In the genomic region with DNA sequence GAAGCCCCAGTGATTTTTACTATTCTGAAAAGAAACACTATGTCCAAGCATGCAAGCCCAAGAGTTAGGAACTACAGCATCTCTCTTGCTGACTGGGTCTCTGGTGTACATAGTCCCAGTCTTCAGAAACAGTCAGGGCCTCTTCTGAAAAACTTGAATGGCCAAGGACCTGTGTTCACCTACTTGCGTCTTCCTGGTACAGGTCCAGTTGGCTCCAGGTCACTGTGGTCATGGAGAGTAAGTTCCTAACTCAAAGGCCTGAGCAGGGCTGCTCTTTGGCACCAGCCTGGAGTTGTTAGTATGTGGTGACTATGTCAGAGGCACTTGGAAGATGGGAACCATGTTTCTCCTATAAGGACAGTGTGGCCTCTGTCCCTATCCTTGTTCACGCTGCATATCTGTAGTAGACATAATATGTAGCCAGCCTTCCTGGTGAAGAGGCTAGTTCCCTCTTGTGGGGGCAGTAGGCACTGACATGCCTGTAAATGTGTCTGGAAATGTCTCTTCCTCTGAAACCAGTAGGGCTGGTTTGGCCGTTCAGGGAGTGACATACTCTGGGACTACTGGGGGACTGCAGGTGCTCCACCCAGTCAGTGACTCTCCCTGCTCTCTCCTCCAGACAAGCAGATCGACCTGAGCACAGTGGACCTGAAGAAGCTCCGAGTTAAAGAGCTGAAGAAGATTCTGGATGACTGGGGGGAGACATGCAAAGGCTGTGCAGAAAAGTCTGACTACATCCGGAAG, we compare ENCODE assay signal across 10 cellular contexts. TPM values are rescaled to one million over a fixed set of nuclear protein-coding genes. Genes with fewer than 3 reads are reported as not detected.
DNase-seq lines count a peak whose midpoint lies in the region; ATAC-seq, FAIRE-seq and TF ChIP-seq lines count a peak whose summit lies in the region.
"Had no signal": no experiment of that assay in that cellular context is flagged by ENCODE, and none has a peak within 500 bp of the region (broad histone marks: within the 10 kb centered on the region; RNA-seq: fewer than 3 reads in every experiment).

No MANE protein-coding gene starts in this region.

- peak; percentile 85 for DNase-seq in SIG-M5 treated with dmso at 0.1 percent for 504 hours (lab: John Stamatoyannopoulos, UW; ENCODE audit: unreplicated experiment)
- no peak for DNase-seq in SIG-M5 (lab: John Stamatoyannopoulos, UW)
- peak; percentile 40 for DNase-seq in OCI-LY7 (ENCODE audit: low spot score)
- no peak for DNase-seq in endothelial cell (ENCODE audit: low spot score)
- DNase-seq in small intestine = peak; percentile 50
- no peak for DNase-seq in T-cell
- no peak for DNase-seq in GM03348 (ENCODE audit: low spot score)

- no peaks in the 10 kb centered on the region for H3K9me2 ChIP-seq in OCI-LY7 (ENCODE audit: insufficient read depth, low read length)

- POLR2A ChIA-PET in OCI-LY7 (lab: Charles Lee) = interaction anchor here (0.7 to 1.6 kb wide), 3 partner anchors 9 to 1096 kb away, joined by 3 to 6 read pairs (median 3); partner anchors contain the start of gene MAPKAPK3
- POLR2A ChIA-PET in T-cell (lab: Charles Lee) = interaction anchor here in 1 of 2 donors (0.5 to 0.6 kb wide), 2 partner anchors 112 to 1656 kb away, joined by 5 to 15 read pairs; partner anchors contain the start of gene DCAF1

- TF ChIP-seq CTCF in OCI-LY7 (conservative IDR thresholded peaks at IDR 0.05; ENCODE audit: low read length) (no peak; the same call in 1 of the 2 replicates), endothelial cell (IDR thresholded peaks at IDR 0.05; ENCODE audit: unreplicated experiment) (no peak)

- peak overlapping the region; percentile 92 for H3K4me2 ChIP-seq in OCI-LY7 (ENCODE audit: low read length)

- intact Hi-C loops in OCI-LY7 (cut with micrococcal nuclease; ENCODE audit: unreplicated experiment) = no loop called here

- H3K27ac Mint-ChIP-seq in endothelial cell (ENCODE audit: unreplicated experiment) = no peak overlapping the region
- peak overlapping the region in 1 of 2 donors; percentile 60 for H3K27ac Mint-ChIP-seq in T-cell

- no peaks in the 10 kb centered on the region for H3K9me3 ChIP-seq in OCI-LY7 (ENCODE audit: low read length)
- no peaks in the 10 kb centered on the region for H3K9me3 ChIP-seq in small intestine (ENCODE audit: control insufficient read depth, low read depth)

- H3K27me3 ChIP-seq in small intestine (ENCODE audit: control insufficient read depth in 2 of 2, insufficient read depth in 2 of 2, low read length in 2 of 2) = no peaks in the 10 kb centered on the region
- H3K27me3 ChIP-seq: dorsolateral prefrontal cortex had no signal

- FAIRE-seq in small intestine (lab: Jason Lieb, UNC) = no peak
- FAIRE-seq: G401.6 had no signal

- H3K4me1 ChIP-seq in OCI-LY7 (ENCODE audit: insufficient read depth, low read length, poor library complexity, severe bottlenecking) (peaks cover 64% of the 10 kb centered on the region), small intestine (ENCODE audit: control insufficient read depth in 2 of 2, insufficient read depth in 1 of 2, low read depth in 1 of 2, low read length in 1 of 2) (peaks cover 5 to 6% of the 10 kb centered on the region in 2 donors)

- H3K9me3 Mint-ChIP-seq in endothelial cell (ENCODE audit: unreplicated experiment) = no peaks in the 10 kb centered on the region
- H3K9me3 Mint-ChIP-seq in T-cell = no peaks in the 10 kb centered on the region

- peaks cover 50% of the 10 kb centered on the region for H3K4me1 Mint-ChIP-seq in endothelial cell (ENCODE audit: unreplicated experiment)
- peaks cover 60 to 76% (median 62%) of the 10 kb centered on the region in 3 donors for H3K4me1 Mint-ChIP-seq in T-cell

- H3K27me3 Mint-ChIP-seq in endothelial cell (ENCODE audit: unreplicated experiment) (peaks cover 22% of the 10 kb centered on the region), T-cell (no peaks in the 10 kb centered on the region)

- WGBS in small intestine, 3 donors = 40 to 63% (median 52%) methylated on average over 6 of the region's 6 CpGs

- CTCF ChIA-PET in OCI-LY7 (lab: Charles Lee; ENCODE audit: unreplicated experiment) (interaction anchor here (0.6 to 1.3 kb wide), 2 partner anchors 12 to 113 kb away, joined by 3 to 9 read pairs; no protein-coding TSS in a partner anchor), T-cell (lab: Charles Lee) (interaction anchor here (0.5 to 1.8 kb wide), 11 partner anchors 15 to 1044 kb away, joined by 3 to 24 read pairs (median 4); partner anchors contain the start of genes CISH (in 1 of the 2) and DCAF1 (in 1 of the 2))

- peaks cover 35% of the 10 kb centered on the region for H4K20me1 ChIP-seq in OCI-LY7 (ENCODE audit: insufficient read depth, low read length)

- H3K4me3 ChIP-seq in OCI-LY7 (ENCODE audit: low read depth, low read length, poor library complexity, severe bottlenecking) (peak overlapping the region; percentile 90), small intestine (ENCODE audit: low read depth in 1 of 2, low read length in 2 of 2) (no peak overlapping the region)

- no TSS peak for BruUV-seq in OCI-LY7 (replicated peaks; lab: Mats Ljungman, UMichigan)

- no peak for ATAC-seq in T-cell (replicated peaks in 1 of 4)
- no peak for ATAC-seq in GM21723 (IDR thresholded peaks at IDR 0.05; ENCODE audit: unreplicated experiment)

- H3K36me3 ChIP-seq in OCI-LY7 (ENCODE audit: insufficient read depth, low read length) (peaks cover 64% of the 10 kb centered on the region), small intestine (ENCODE audit: control insufficient read depth in 2 of 2, insufficient read depth in 2 of 2, low read length in 2 of 2) (peaks cover 0 to 14% of the 10 kb centered on the region in 2 donors)

- H2AFZ ChIP-seq in OCI-LY7 (ENCODE audit: low read length) = no peak overlapping the region

- peak overlapping the region; percentile 54 for H3K4me3 Mint-ChIP-seq in endothelial cell (ENCODE audit: unreplicated experiment)
- peak overlapping the region in 1 of 3 donors; percentile 8 for H3K4me3 Mint-ChIP-seq in T-cell

- H3K36me3 Mint-ChIP-seq in endothelial cell (ENCODE audit: low read depth, unreplicated experiment) (peaks cover 30% of the 10 kb centered on the region), T-cell (peaks cover 16% of the 10 kb centered on the region)

- H3K27ac ChIP-seq in OCI-LY7 (ENCODE audit: low read depth, low read length, poor library complexity, severe bottlenecking) (peak overlapping the region; percentile 19), small intestine (ENCODE audit: low read depth in 1 of 2, low read length in 1 of 2) (peak overlapping the region in 1 of 2 donors; percentile 15)

- peaks cover 58% of the 10 kb centered on the region for H3K79me2 ChIP-seq in OCI-LY7 (ENCODE audit: insufficient read depth, low read depth, low read length)

RNA-seq across cellular contexts. Expression of gene RBM15B, which starts 2.6 kb away (rescaled TPM):
- total RNA-seq in OCI-LY7 (2014; rRNA removed; shearing (Covaris generic)) = 30.5 and 34.2 TPM in 2 replicates
- total RNA-seq in OCI-LY7 (2022) = 37.4 and 37.6 TPM in 2 replicates
- 50.7 TPM for total RNA-seq in endothelial cell (ENCODE audit: unreplicated experiment)
- 10 to 100 TPM in 1 of 3 donors, 1 to 10 TPM in 2; 8.9 to 18.3 (median 9.6) TPM for polyA plus RNA-seq in small intestine
- 10 to 100 TPM; 29.2 to 41.3 (median 38.4) TPM for total RNA-seq in T-cell

RNA-seq across cellular contexts. Expression of gene MANF, which starts 3.4 kb away (rescaled TPM):
- total RNA-seq in OCI-LY7 (2014; rRNA removed; shearing (Covaris generic)) = 104 and 122 TPM in 2 replicates
- 98.6 and 117 TPM in 2 replicates for total RNA-seq in OCI-LY7 (2022)
- total RNA-seq in endothelial cell (ENCODE audit: unreplicated experiment) = 131 TPM
- 100 to 1,000 TPM in 1 of 3 donors, 10 to 100 TPM in 2; 17.7 to 141 (median 52.7) TPM for polyA plus RNA-seq in small intestine
- 10 to 100 TPM; 36.4 to 71.9 (median 56.7) TPM for total RNA-seq in T-cell

Comparison
In these comparisons a context has a peak if more than half of its experiments do, and no peak if none do; other contexts are left out.
1. DNase-seq: peak in SIG-M5 treated with dmso at 0.1 percent for 504 hours (single experiment), OCI-LY7 (single experiment) and small intestine (single experiment); none in SIG-M5 (single experiment), endothelial cell (single experiment), T-cell (0 of 34) and GM03348 (single experiment).